Comparison of ENCODE assay signal across 15 cellular contexts in genomic region chr3:169923189-169923588, GRCh38. TPM values are rescaled to one million over a fixed set of nuclear protein-coding genes. Genes with fewer than 3 reads are reported as not detected.
A peak's percentile ranks its signal among the peaks of the same experiment; 100 is the strongest.
DNase-seq lines count a peak whose midpoint lies in the region; ATAC-seq, FAIRE-seq and TF ChIP-seq lines count a peak whose summit lies in the region.
"Had no signal": no experiment of that assay in that cellular context is flagged by ENCODE, and none has a peak within 500 bp of the region (broad histone marks: within the 10 kb centered on the region; RNA-seq: fewer than 3 reads in every experiment).

No MANE protein-coding gene starts in this region.

- no peak overlapping the region for H3K27ac ChIP-seq in K562 (ENCODE audit: extremely low read depth, low read depth, low read length)
- H3K27ac ChIP-seq in kidney (ENCODE audit: low read depth in 2 of 2, low read length in 2 of 2), result no peak overlapping the region
- H3K27ac ChIP-seq: spleen had no signal

- TF ChIP-seq EP300 in K562 (IDR thresholded peaks at IDR 0.05; ENCODE audit: low read length), result no peak

- H3K27me3 ChIP-seq in BE2C (no peaks in the 10 kb centered on the region), K562 (ENCODE audit: control insufficient read depth in 2 of 2, insufficient read depth in 2 of 2, low read length in 2 of 2) (no peaks in the 10 kb centered on the region; a peak in 1 of 5 replicates), Caco-2 (replicated peaks; ENCODE audit: control insufficient read depth, insufficient read depth, low read length) (no peaks in the 10 kb centered on the region)
- H3K27me3 ChIP-seq: spleen had no signal

- WGBS in K562 (ENCODE audit: insufficient coverage, low coverage, missing lambda C conversion rate), result 35% methylated on average over 5 of the region's 8 CpGs

- H3K9me1 ChIP-seq in K562 (ENCODE audit: control insufficient read depth, insufficient read depth, low read length), result no peaks in the 10 kb centered on the region

- H3K9me3 ChIP-seq in BE2C (no peaks in the 10 kb centered on the region), K562 (replicated peaks; ENCODE audit: control insufficient read depth, insufficient read depth, low read depth, low read length) (no peaks in the 10 kb centered on the region), kidney (ENCODE audit: control insufficient read depth in 1 of 2, low read length in 2 of 2) (no peaks in the 10 kb centered on the region), Caco-2 (no peaks in the 10 kb centered on the region)
- H3K9me3 ChIP-seq: spleen had no signal

- intact Hi-C loops in K562 (cut with micrococcal nuclease) (no loop called here), kidney (cut with DNase I) (no loop called here), Caco-2 (cut with micrococcal nuclease; ENCODE audit: unreplicated experiment) (loop anchor here (10.0 kb wide), 1 partner anchor 48 kb away; no protein-coding TSS in a partner anchor)

- H3K36me3 ChIP-seq in BE2C, result no peaks in the 10 kb centered on the region
- no peaks in the 10 kb centered on the region for H3K36me3 ChIP-seq in K562 (ENCODE audit: control insufficient read depth, insufficient read depth, low read length)
- H3K36me3 ChIP-seq in kidney (ENCODE audit: control insufficient read depth in 1 of 2, insufficient read depth in 2 of 2, low read length in 2 of 2), result no peaks in the 10 kb centered on the region
- no peaks in the 10 kb centered on the region for H3K36me3 ChIP-seq in Caco-2 (ENCODE audit: control insufficient read depth, insufficient read depth, low read length)
- H3K36me3 ChIP-seq: spleen had no signal

- H3K4me3 Mint-ChIP-seq in WTC11 (no peak overlapping the region), Caco-2 (ENCODE audit: unreplicated experiment) (no peak overlapping the region)
- H3K4me3 Mint-ChIP-seq: activated CD4-positive, alpha-beta T cell treated with anti-CD3 and anti-CD28 coated beads for 36 hours; naive thymus-derived CD4-positive, alpha-beta T cell had no signal

- POLR2A ChIA-PET in K562 (lab: Yijun Ruan, JAX), result interaction anchor here (1.1 kb wide), 1 partner anchor 20 kb away, joined by 3 read pairs; no protein-coding TSS in a partner anchor
- POLR2A ChIA-PET in WTC11 (lab: Charles Lee), result no interaction called here
- POLR2A ChIA-PET in Caco-2 (lab: Charles Lee), result no interaction called here

- H3K27me3 Mint-ChIP-seq in WTC11 (ENCODE audit: low read depth) (peaks cover 3% of the 10 kb centered on the region; the same call in 1 of the 2 replicates), Caco-2 (ENCODE audit: insufficient read depth, unreplicated experiment) (peaks cover 6% of the 10 kb centered on the region)
- H3K27me3 Mint-ChIP-seq: naive thymus-derived CD4-positive, alpha-beta T cell had no signal

- DNase-seq in BE2C (peak; percentile 92), NCI-H128 (lab: John Stamatoyannopoulos, UW; ENCODE audit: unreplicated experiment) (peak; percentile 4), K562 (ENCODE audit: extremely low read depth in 1 of 4, low spot score in 3 of 4) (peak in 1 of 4 experiments; percentile 44), kidney (peak; percentile 77), WTC11 (ENCODE audit: low spot score) (no peak), GF-D8 (lab: John Stamatoyannopoulos, UW) (no peak), Caco-2 (no peak), C1 segment of cervical spinal cord (lab: John Stamatoyannopoulos, UW) (no peak)
- DNase-seq: activated CD4-positive, alpha-beta T cell treated with anti-CD3 and anti-CD28 coated beads for 36 hours; activated gamma-delta T cell; cortex of kidney; naive thymus-derived CD4-positive, alpha-beta T cell; spleen had no signal

- no peak for TF ChIP-seq RAD21 in K562 (CRISPR knock-in tag; conservative IDR thresholded peaks at IDR 0.05 in 1 of 2, IDR thresholded peaks at IDR 0.05 in 1 of 2)

- ATAC-seq in K562 (peak; percentile 35; the same call in 2 of the 3 replicates), WTC11 (no peak)
- ATAC-seq: activated CD4-positive, alpha-beta T cell treated with anti-CD3 and anti-CD28 coated beads for 36 hours; naive thymus-derived CD4-positive, alpha-beta T cell had no signal

- no peak overlapping the region for H3K4me3 ChIP-seq in BE2C (ENCODE audit: low read depth, low read length)
- no peak overlapping the region for H3K4me3 ChIP-seq in K562
- no peak overlapping the region for H3K4me3 ChIP-seq in kidney (ENCODE audit: low read length in 2 of 2)
- H3K4me3 ChIP-seq in Caco-2 (ENCODE audit: low read depth, low read length), result no peak overlapping the region
- H3K4me3 ChIP-seq: spleen had no signal

- BruUV-seq in K562 (replicated peaks; lab: Mats Ljungman, UMichigan) (no TSS peak), Caco-2 (replicated peaks; lab: Mats Ljungman, UMichigan) (no TSS peak)

- no peak overlapping the region for H3K27ac Mint-ChIP-seq in WTC11
- H3K27ac Mint-ChIP-seq in Caco-2 (ENCODE audit: unreplicated experiment), result no peak overlapping the region
- H3K27ac Mint-ChIP-seq: activated CD4-positive, alpha-beta T cell treated with anti-CD3 and anti-CD28 coated beads for 36 hours; naive thymus-derived CD4-positive, alpha-beta T cell had no signal

- H3K9ac ChIP-seq in K562 (ENCODE audit: insufficient read depth in 1 of 2, low read depth in 2 of 2, low read length in 2 of 2), result no peak overlapping the region
- no peak overlapping the region for H3K9ac ChIP-seq in kidney (ENCODE audit: low read length in 2 of 2)

- no peaks in the 10 kb centered on the region for H3K4me1 Mint-ChIP-seq in WTC11
- H3K4me1 Mint-ChIP-seq in Caco-2 (ENCODE audit: low read depth, unreplicated experiment), result no peaks in the 10 kb centered on the region
- H3K4me1 Mint-ChIP-seq: activated CD4-positive, alpha-beta T cell treated with anti-CD3 and anti-CD28 coated beads for 36 hours; naive thymus-derived CD4-positive, alpha-beta T cell had no signal

- H3K4me2 ChIP-seq in K562 (ENCODE audit: insufficient read depth, low read length), result no peak overlapping the region

- no peaks in the 10 kb centered on the region for H3K79me2 ChIP-seq in K562 (ENCODE audit: control insufficient read depth, insufficient read depth, low read length)

- no peaks in the 10 kb centered on the region for H3K9me3 Mint-ChIP-seq in WTC11
- no peaks in the 10 kb centered on the region for H3K9me3 Mint-ChIP-seq in Caco-2 (ENCODE audit: unreplicated experiment)
- H3K9me3 Mint-ChIP-seq: naive thymus-derived CD4-positive, alpha-beta T cell had no signal

- TF ChIP-seq POLR2A in K562 (conservative IDR thresholded peaks at IDR 0.05), result no peak

- CTCF ChIA-PET in K562 (lab: Yijun Ruan, JAX; ENCODE audit: low intra/inter-chr PET ratio), result no interaction called here
- CTCF ChIA-PET in WTC11 (lab: Charles Lee), result no interaction called here
- CTCF ChIA-PET in Caco-2 (lab: Charles Lee), result no interaction called here

- no peak for TF ChIP-seq CTCF in BE2C (IDR thresholded peaks at IDR 0.05; ENCODE audit: low read depth, low read length)
- no peak for TF ChIP-seq CTCF in K562 (IDR thresholded peaks at IDR 0.05 in 2 of 3, conservative IDR thresholded peaks at IDR 0.05 in 1 of 3; ENCODE audit: insufficient read depth in 2 of 3, low read depth in 1 of 3, low read length in 3 of 3)
- TF ChIP-seq CTCF in kidney (IDR thresholded peaks at IDR 0.05; ENCODE audit: borderline replicate concordance, extremely low read depth, insufficient read depth), result no peak
- TF ChIP-seq CTCF in WTC11 (IDR thresholded peaks at IDR 0.05), result no peak
- no peak for TF ChIP-seq CTCF in Caco-2 (IDR thresholded peaks at IDR 0.05; ENCODE audit: insufficient read depth in 1 of 2, low read depth in 1 of 2, low read length in 1 of 2, severe bottlenecking in 1 of 2, unreplicated experiment in 1 of 2)

- H3K36me3 Mint-ChIP-seq in WTC11, result no peaks in the 10 kb centered on the region
- no peaks in the 10 kb centered on the region for H3K36me3 Mint-ChIP-seq in Caco-2 (ENCODE audit: insufficient read depth, unreplicated experiment)

- H4K20me1 ChIP-seq in K562 (replicated peaks; ENCODE audit: control insufficient read depth, insufficient read depth, low read length), result no peaks in the 10 kb centered on the region

- in situ Hi-C loops in K562 (cut with MboI), result no loop called here

- peaks cover 3% of the 10 kb centered on the region; the same call in 1 of the 2 replicates for H3K4me1 ChIP-seq in BE2C
- 0 out of 5 replicates have a peak, but pooled peaks cover 0 to 3% of the 10 kb centered on the region in 2 experiments for H3K4me1 ChIP-seq in K562 (replicated peaks in 1 of 2; ENCODE audit: control insufficient read depth in 2 of 2, insufficient read depth in 2 of 2, low read length in 2 of 2)
- peaks cover 0 to 6% of the 10 kb centered on the region in 2 donors for H3K4me1 ChIP-seq in kidney (ENCODE audit: control insufficient read depth in 1 of 2, insufficient read depth in 1 of 2, low read depth in 1 of 2, low read length in 2 of 2)
- H3K4me1 ChIP-seq in Caco-2, result no peaks in the 10 kb centered on the region
- H3K4me1 ChIP-seq: spleen had no signal

- FAIRE-seq in K562 (lab: Jason Lieb, UNC) (no peak), kidney (lab: Jason Lieb, UNC) (no peak)
- FAIRE-seq: GM19239 had no signal

- H2AFZ ChIP-seq in K562 (ENCODE audit: low read depth, low read length), result no peak overlapping the region

RNA-seq across cellular contexts. Expression of gene SAMD7, which starts 11.8 kb away (rescaled TPM):
- not detected for polyA plus RNA-seq in BE2C (2012; ENCODE audit: insufficient read depth, insufficient read length, low read depth)
- not detected in 2 replicates for total RNA-seq in K562 (2011; cell fraction: chromatin; rRNA removed; ENCODE audit: low replicate concordance)
- not detected in 2 replicates for total RNA-seq in K562 (2011; cell fraction: nucleolus; rRNA removed)
- total RNA-seq in K562 (2011; cell fraction: nucleoplasm; rRNA removed), result not detected in 2 replicates
- total RNA-seq in K562 (2014; rRNA removed) (not detected in 2 replicates), K562 (2014; rRNA removed; fragmentation: Illumina TruSeq; extraction: Trizol) (not detected in 2 replicates), K562 (2015; rRNA removed; fragmentation: Illumina TruSeq; extraction: Trizol) (not detected in 2 replicates), K562 (2021) (not detected in 2 replicates), kidney (not detected), WTC11 (2021) (not detected in 3 replicates), Caco-2 (2022) (not detected in 2 replicates)
- polyA plus RNA-seq in K562 (2011; rRNA removed) (not detected in 2 replicates), K562 (2014; fragmentation: Illumina TruSeq; extraction: Trizol) (not detected in 2 replicates), K562 (2014; fragmentation: Nextera tagmentation; extraction: Ambion mirVana) (not detected), K562 (2014; rRNA removed) (not detected in 2 replicates), kidney (ENCODE audit: insufficient read depth, low read depth, low replicate concordance) (not detected)
- polyA plus RNA-seq in K562 (2011; cell fraction: cytosol; rRNA removed), result not detected in 2 replicates
- polyA plus RNA-seq in K562 (2011; cell fraction: nucleus; rRNA removed), result not detected in 2 replicates
- not detected in 2 replicates for polyA plus RNA-seq in K562 (2012)
- polyA minus RNA-seq in K562 (2011; rRNA and poly(A)+ RNA removed), result not detected in 2 replicates
- not detected in 2 replicates for polyA minus RNA-seq in K562 (2011; cell fraction: cytosol; rRNA and poly(A)+ RNA removed)
- polyA minus RNA-seq in K562 (2011; cell fraction: nucleus; rRNA and poly(A)+ RNA removed), result not detected in 2 replicates
- total RNA-seq: activated CD4-positive, alpha-beta T cell treated with anti-CD3 and anti-CD28 coated beads for 36 hours; MCF 10A; naive thymus-derived CD4-positive, alpha-beta T cell; spleen had no signal
- polyA plus RNA-seq: naive thymus-derived CD4-positive, alpha-beta T cell had no signal

RNA-seq across cellular contexts. Expression of gene SEC62, which starts 43.4 kb away (rescaled TPM):
- polyA plus RNA-seq in BE2C (2012; ENCODE audit: insufficient read depth, insufficient read length, low read depth), result 119 TPM
- 16.8 and 69.9 TPM in 2 replicates for total RNA-seq in K562 (2011; cell fraction: chromatin; rRNA removed; ENCODE audit: low replicate concordance)
- total RNA-seq in K562 (2011; cell fraction: nucleolus; rRNA removed), result 9.7 and 15.5 TPM in 2 replicates
- total RNA-seq in K562 (2011; cell fraction: nucleoplasm; rRNA removed), result 37.0 and 70.5 TPM in 2 replicates
- total RNA-seq in K562 (2014; rRNA removed) (34.5 and 36.0 TPM in 2 replicates), K562 (2014; rRNA removed; fragmentation: Illumina TruSeq; extraction: Trizol) (45.3 and 55.8 TPM in 2 replicates), K562 (2015; rRNA removed; fragmentation: Illumina TruSeq; extraction: Trizol) (47.9 and 51.8 TPM in 2 replicates), K562 (2021) (46.6 and 52.1 TPM in 2 replicates), kidney (139 TPM), WTC11 (2021) (51.2 to 61.0 TPM (median 52.5 TPM) in 3 replicates), Caco-2 (2022) (60.3 and 74.7 TPM in 2 replicates)
- polyA plus RNA-seq in K562 (2011; rRNA removed) (47.3 and 54.0 TPM in 2 replicates), K562 (2014; fragmentation: Illumina TruSeq; extraction: Trizol) (62.6 and 78.8 TPM in 2 replicates), K562 (2014; fragmentation: Nextera tagmentation; extraction: Ambion mirVana) (100 to 1,000 TPM; 118 to 152 TPM), K562 (2014; rRNA removed) (43.2 and 52.7 TPM in 2 replicates), kidney (ENCODE audit: insufficient read depth, low read depth, low replicate concordance) (131 TPM)
- polyA plus RNA-seq in K562 (2011; cell fraction: cytosol; rRNA removed), result 28.3 and 50.2 TPM in 2 replicates
- 24.7 and 33.9 TPM in 2 replicates for polyA plus RNA-seq in K562 (2011; cell fraction: nucleus; rRNA removed)
- polyA plus RNA-seq in K562 (2012), result 36.4 and 92.2 TPM in 2 replicates
- polyA minus RNA-seq in K562 (2011; rRNA and poly(A)+ RNA removed), result 94.8 and 102 TPM in 2 replicates
- polyA minus RNA-seq in K562 (2011; cell fraction: cytosol; rRNA and poly(A)+ RNA removed), result 18.3 and 22.0 TPM in 2 replicates
- polyA minus RNA-seq in K562 (2011; cell fraction: nucleus; rRNA and poly(A)+ RNA removed), result 10.4 and 24.3 TPM in 2 replicates

RNA-seq across cellular contexts. Expression of gene LRRC31, which starts 53.5 kb away (rescaled TPM):
- polyA plus RNA-seq in BE2C (2012; ENCODE audit: insufficient read depth, insufficient read length, low read depth), result not detected
- not detected in 2 replicates for total RNA-seq in K562 (2011; cell fraction: chromatin; rRNA removed; ENCODE audit: low replicate concordance)
- not detected in 2 replicates for total RNA-seq in K562 (2011; cell fraction: nucleolus; rRNA removed)
- not detected in 2 replicates for total RNA-seq in K562 (2011; cell fraction: nucleoplasm; rRNA removed)
- not detected in 2 replicates for total RNA-seq in K562 (2014; rRNA removed)
- total RNA-seq in K562 (2014; rRNA removed; fragmentation: Illumina TruSeq; extraction: Trizol), result not detected in 2 replicates
- total RNA-seq in K562 (2015; rRNA removed; fragmentation: Illumina TruSeq; extraction: Trizol), result not detected in 2 replicates
- total RNA-seq in K562 (2021), result not detected in 2 replicates
- not detected in 2 replicates for polyA plus RNA-seq in K562 (2011; rRNA removed)
- not detected in 2 replicates for polyA plus RNA-seq in K562 (2011; cell fraction: cytosol; rRNA removed)
- polyA plus RNA-seq in K562 (2011; cell fraction: nucleus; rRNA removed), result not detected in 2 replicates
- not detected in 2 replicates for polyA plus RNA-seq in K562 (2012)
- not detected in 2 replicates for polyA plus RNA-seq in K562 (2014; fragmentation: Illumina TruSeq; extraction: Trizol)
- polyA plus RNA-seq in K562 (2014; fragmentation: Nextera tagmentation; extraction: Ambion mirVana), result not detected
- not detected in 2 replicates for polyA plus RNA-seq in K562 (2014; rRNA removed)
- polyA minus RNA-seq in K562 (2011; rRNA and poly(A)+ RNA removed), result not detected in 2 replicates
- polyA minus RNA-seq in K562 (2011; cell fraction: cytosol; rRNA and poly(A)+ RNA removed), result not detected in 2 replicates
- polyA minus RNA-seq in K562 (2011; cell fraction: nucleus; rRNA and poly(A)+ RNA removed), result not detected in 2 replicates
- 0.76 TPM for total RNA-seq in kidney
- not detected for polyA plus RNA-seq in kidney (ENCODE audit: insufficient read depth, low read depth, low replicate concordance)
- total RNA-seq in WTC11 (2021), result not detected in 3 replicates
- 0.64 and 0.70 TPM in 2 replicates for total RNA-seq in Caco-2 (2022)
- total RNA-seq: activated CD4-positive, alpha-beta T cell treated with anti-CD3 and anti-CD28 coated beads for 36 hours; MCF 10A; naive thymus-derived CD4-positive, alpha-beta T cell had no signal
- polyA plus RNA-seq: naive thymus-derived CD4-positive, alpha-beta T cell had no signal

Comparison
In these comparisons a context has a peak if more than half of its experiments do, and no peak if none do; other contexts are left out.
1. DNase-seq: peak in BE2C (single experiment), NCI-H128 (single experiment) and kidney (single experiment); none in WTC11 (single experiment), GF-D8 (single experiment), Caco-2 (0 of 2) and C1 segment of cervical spinal cord (0 of 14).